ENCODE assay signal across 7 cellular contexts in the genomic region with DNA sequence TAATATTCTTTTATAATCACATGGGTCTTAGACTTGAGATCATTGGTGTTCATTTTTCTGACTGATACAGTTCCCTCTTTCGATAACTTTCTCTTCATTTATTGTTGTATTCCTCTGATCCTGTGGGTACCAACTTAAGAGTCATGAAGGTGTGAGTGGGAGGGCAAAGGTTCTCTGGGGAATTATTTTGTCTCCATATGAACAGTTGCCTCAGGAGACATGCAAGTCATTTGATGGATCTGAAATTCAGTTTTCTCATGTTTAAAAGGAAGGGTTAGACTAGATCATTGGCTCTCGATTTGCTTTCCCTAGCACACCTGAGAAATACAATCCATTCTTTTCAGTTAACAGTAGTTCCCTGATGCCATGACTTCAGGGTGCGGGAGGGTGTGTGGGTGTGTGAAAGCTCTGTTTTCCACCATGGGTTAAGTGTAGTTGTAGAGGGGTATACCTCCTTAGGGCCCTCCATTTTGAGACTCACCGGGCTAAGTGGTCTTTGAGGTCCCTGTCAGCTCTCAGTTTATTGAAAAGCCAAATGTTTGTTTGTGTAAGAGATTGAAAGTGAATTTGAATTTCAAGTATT. TPM values are rescaled to one million over a fixed set of nuclear protein-coding genes. Genes with fewer than 3 reads are reported as not detected.
DNase-seq lines count a peak whose midpoint lies in the region; ATAC-seq and TF ChIP-seq lines count a peak whose summit lies in the region.

No MANE protein-coding gene starts in this region.

- no peaks in the 10 kb centered on the region for H3K79me1 ChIP-seq in H9 (ENCODE audit: insufficient read depth, low read depth, low read length, poor library complexity, severe bottlenecking)

- ATAC-seq in HG02970 (IDR thresholded peaks at IDR 0.05; ENCODE audit: low FRiP score, unreplicated experiment) = no peak
- no peak for ATAC-seq in activated CD4-positive, CD25-positive, alpha-beta regulatory T cell treated with anti-CD3 and anti-CD28 coated beads, Interleukin-2, amount 50 U/mL, for 24 hours
- no peak for ATAC-seq in HG02571 (IDR thresholded peaks at IDR 0.05; ENCODE audit: unreplicated experiment)

- H3K4me3 Mint-ChIP-seq in H9 = peak overlapping the region; percentile 68 to 82

- no peak overlapping the region for H3K18ac ChIP-seq in H9 (ENCODE audit: insufficient read length, low read depth, low read length)

- H2BK5ac ChIP-seq in H9 (ENCODE audit: insufficient read length, low read length) = no peak overlapping the region

- peaks cover under 1 to 9% (median 2%) of the 10 kb centered on the region in 3 experiments; a peak in 4 of 7 replicates for H3K36me3 Mint-ChIP-seq in H9 (ENCODE audit: insufficient read depth in 1 of 3, low read depth in 3 of 3)

- H4K20me1 ChIP-seq in H9 (ENCODE audit: control insufficient read depth, insufficient read depth, insufficient read length) = no peaks in the 10 kb centered on the region

- no peak overlapping the region for H3K23ac ChIP-seq in H9 (ENCODE audit: insufficient read length, low read depth, low read length)

- H3K4me3 ChIP-seq in SK-N-MC (peak overlapping the region; percentile 86), fibroblast of mammary gland (ENCODE audit: control insufficient read depth, low read depth, low read length) (peak overlapping the region; percentile 68), spleen (peak overlapping the region; percentile 28 to 65 (median 38))

- H2AFZ ChIP-seq in H9 (ENCODE audit: low read length) = no peak overlapping the region

- H3K79me2 ChIP-seq in H9 (ENCODE audit: insufficient read depth, low read length) = no peaks in the 10 kb centered on the region

- H3K4me2 ChIP-seq in H9 (ENCODE audit: insufficient read depth, insufficient read length, low read length) = no peak overlapping the region

- H3K9ac ChIP-seq in H9 (ENCODE audit: extremely low read depth, insufficient read length, low read length) (no peak overlapping the region), SK-N-MC (ENCODE audit: insufficient read length) (peak overlapping the region; percentile 76)

- no peak overlapping the region for H3K14ac ChIP-seq in H9 (ENCODE audit: insufficient read depth, low read length)

- no peaks in the 10 kb centered on the region for H3K27me3 ChIP-seq in H9 (ENCODE audit: insufficient read depth, low read length)
- no peaks in the 10 kb centered on the region for H3K27me3 ChIP-seq in spleen (replicated peaks in 1 of 7)

- H3K4me1 ChIP-seq in H9 (ENCODE audit: insufficient read depth, low read length) (no peaks in the 10 kb centered on the region), spleen (peaks cover 9 to 66% (median 36%) of the 10 kb centered on the region in 6 donors)

- H3K9me3 ChIP-seq in H9 (ENCODE audit: control insufficient read depth, low read depth, low read length) = no peaks in the 10 kb centered on the region
- no peaks in the 10 kb centered on the region for H3K9me3 ChIP-seq in SK-N-MC (ENCODE audit: low read depth, low read length)
- no peaks in the 10 kb centered on the region for H3K9me3 ChIP-seq in spleen

- H3K27ac ChIP-seq in H9 (ENCODE audit: insufficient read length, low read depth, low read length) (no peak overlapping the region), SK-N-MC (no peak overlapping the region), spleen (peak overlapping the region; percentile 69 to 87 (median 84))

- peaks cover 12 to 16% of the 10 kb centered on the region in 2 experiments for H3K4me1 Mint-ChIP-seq in H9

- no CpG with 5 or more reads among the region's 4 CpGs for WGBS in H9 (ENCODE audit: extremely low coverage, insufficient read length, low lambda C conversion rate)
- 30 to 43% (median 41%) methylated on average over 4 of the region's 4 CpGs for WGBS in spleen, 5 donors

- H2BK15ac ChIP-seq in H9 (ENCODE audit: low read depth, low read length) = no peak overlapping the region

- no peak overlapping the region for H3T11ph ChIP-seq in H9 (ENCODE audit: low read length)

- no peaks in the 10 kb centered on the region for H3K27me3 Mint-ChIP-seq in H9 (ENCODE audit: low read depth)

- H4K91ac ChIP-seq in H9 (ENCODE audit: insufficient read length, low read depth, low read length) = no peak overlapping the region

- H2BK12ac ChIP-seq in H9 (ENCODE audit: insufficient read length, low read depth, low read length) = no peak overlapping the region

- intact Hi-C loops in spleen (cut with DNase I; ENCODE audit: low total_unique reads) = no loop called here

- no peak overlapping the region for H3K56ac ChIP-seq in H9 (ENCODE audit: insufficient read length, low read depth, low read length)

- no peak overlapping the region for H4K8ac ChIP-seq in H9 (replicated peaks; ENCODE audit: insufficient read length, low read depth, low read length)

- no peak for DNase-seq in H9
- no peak for DNase-seq in SK-N-MC (ENCODE audit: low read depth, low spot score)
- DNase-seq in fibroblast of mammary gland (ENCODE audit: low read depth) = peak; percentile 34
- DNase-seq in spleen = no peak

- H3K36me3 ChIP-seq in SK-N-MC (ENCODE audit: insufficient read depth, low read length) (peaks cover 15% of the 10 kb centered on the region; the same call in 1 of the 2 replicates), spleen (peaks cover 0 to 54% (median 18%) of the 10 kb centered on the region in 6 donors)

- no peak overlapping the region for H2BK120ac ChIP-seq in H9 (ENCODE audit: low read depth, low read length, poor library complexity, severe bottlenecking)

- no peak overlapping the region for H2AK5ac ChIP-seq in H9 (ENCODE audit: insufficient read length, low read length)

- H3K9me3 Mint-ChIP-seq in H9 = no peaks in the 10 kb centered on the region

- H3K27ac Mint-ChIP-seq in H9 = no peak overlapping the region

- TF ChIP-seq POLR2A in spleen (IDR thresholded peaks at IDR 0.05) = no peak

- H3K23me2 ChIP-seq in H9 (ENCODE audit: insufficient read length, low read depth, low read length, poor library complexity, severe bottlenecking) = no peaks in the 10 kb centered on the region

- no peak overlapping the region for H4K5ac ChIP-seq in H9 (ENCODE audit: insufficient read length, low read depth, low read length)

- no peak for TF ChIP-seq CTCF in H9 (conservative IDR thresholded peaks at IDR 0.05)
- TF ChIP-seq CTCF in fibroblast of mammary gland (conservative IDR thresholded peaks at IDR 0.05; ENCODE audit: control insufficient read depth, insufficient read depth, low read depth, low read length) = no peak
- no peak for TF ChIP-seq CTCF in spleen (IDR thresholded peaks at IDR 0.05 in 8 of 11, conservative IDR thresholded peaks at IDR 0.05 in 3 of 11)

- H2BK20ac ChIP-seq in H9 (ENCODE audit: low read depth, low read length, poor library complexity, severe bottlenecking) = no peak overlapping the region

- H3K4ac ChIP-seq in H9 (ENCODE audit: low read depth, low read length) = no peak overlapping the region

RNA-seq across cellular contexts. Expression of a gene that starts 47.8 kb away (rescaled TPM):
- total RNA-seq in H9 (2021) (11.6 and 14.2 TPM in 2 replicates), spleen (10 to 100 TPM; 44.7 to 63.0 (median 54.4) TPM)
- polyA plus RNA-seq in spleen = 10 to 100 TPM; 15.8 to 24.7 (median 20.2) TPM

Comparison
In these comparisons a context has a peak if more than half of its experiments do, and no peak if none do; other contexts are left out.
1. H3K27ac ChIP-seq: peak in spleen (8 of 8); none in H9 (single experiment) and SK-N-MC (single experiment).
2. Peak in every context shown above with its lines, with median percentiles within 50 percentile points of each other: H3K4me3 ChIP-seq.